ENCODE assay signal across 1 cellular context in the genomic region with DNA sequence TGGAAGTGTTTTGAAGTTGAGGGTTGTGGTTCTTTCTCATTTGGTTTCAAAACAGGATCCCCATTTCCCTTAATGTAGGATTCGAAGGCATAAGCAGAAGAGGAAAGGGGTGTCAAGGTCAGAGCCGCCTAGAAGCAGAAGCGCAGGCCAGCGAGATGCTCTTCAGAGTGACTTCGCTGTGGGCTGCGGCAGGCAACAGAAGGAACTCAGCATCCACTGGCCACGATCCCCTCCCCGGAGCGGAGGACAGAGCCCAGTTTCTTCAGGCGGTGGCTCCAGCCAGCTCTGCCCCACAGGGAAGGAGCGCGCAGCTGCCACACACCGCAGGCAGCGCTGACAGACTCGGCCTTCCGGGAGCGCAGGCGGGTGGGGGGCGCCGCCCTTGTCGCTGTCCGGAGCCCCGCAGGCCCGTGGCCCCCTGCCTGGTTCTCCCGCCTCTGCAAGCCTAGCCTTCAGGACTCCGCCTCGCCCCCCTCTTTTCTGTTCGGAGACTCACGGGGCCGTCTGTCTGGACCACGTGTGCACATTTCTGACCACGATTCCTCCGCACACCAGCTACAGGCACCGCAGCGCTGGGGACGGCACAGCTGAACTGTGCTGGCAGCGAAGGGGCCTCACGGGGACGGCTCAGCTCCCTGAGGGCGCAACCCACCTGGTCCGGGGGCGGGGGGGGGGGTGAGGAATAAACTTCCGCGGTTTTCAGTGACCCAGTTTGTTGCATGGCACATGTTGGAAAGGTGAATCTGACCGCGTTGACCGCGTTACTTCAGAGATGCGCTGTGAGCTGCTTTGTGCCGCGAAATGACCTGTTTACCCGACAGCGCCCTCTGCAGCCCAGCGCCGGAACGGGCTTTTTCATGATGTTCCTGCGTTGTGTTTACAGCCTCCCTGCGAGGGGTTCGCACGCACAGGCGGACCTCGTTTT.
TF ChIP-seq lines count a peak whose summit lies in the region.

No MANE protein-coding gene starts in this region.

TF ChIP-seq in SK-N-SH, 30 proteins besides CTCF, POLR2A, EP300 and RAD21:
- TF ChIP-seq NFIC (IDR thresholded peaks at IDR 0.05; ENCODE audit: borderline replicate concordance): no peak
- TF ChIP-seq SMC3 (IDR thresholded peaks at IDR 0.05; ENCODE audit: low read depth, low read length): peak; percentile 59
- TF ChIP-seq MAX (IDR thresholded peaks at IDR 0.05; ENCODE audit: low read depth): peak; percentile 51; the same call in 1 of the 2 replicates
- TF ChIP-seq USF2 (IDR thresholded peaks at IDR 0.05; ENCODE audit: borderline replicate concordance, low read depth, low read length): no peak
- no peak for TF ChIP-seq SIN3A (IDR thresholded peaks at IDR 0.05; ENCODE audit: borderline replicate concordance, low read depth, low read length)
- TF ChIP-seq FOXJ3 (CRISPR knock-in tag; IDR thresholded peaks at IDR 0.05): peak; percentile 34; the same call in 1 of the 2 replicates
- TF ChIP-seq MEF2A (IDR thresholded peaks at IDR 0.05; ENCODE audit: borderline replicate concordance, low read depth): no peak
- TF ChIP-seq, protein P1, sequence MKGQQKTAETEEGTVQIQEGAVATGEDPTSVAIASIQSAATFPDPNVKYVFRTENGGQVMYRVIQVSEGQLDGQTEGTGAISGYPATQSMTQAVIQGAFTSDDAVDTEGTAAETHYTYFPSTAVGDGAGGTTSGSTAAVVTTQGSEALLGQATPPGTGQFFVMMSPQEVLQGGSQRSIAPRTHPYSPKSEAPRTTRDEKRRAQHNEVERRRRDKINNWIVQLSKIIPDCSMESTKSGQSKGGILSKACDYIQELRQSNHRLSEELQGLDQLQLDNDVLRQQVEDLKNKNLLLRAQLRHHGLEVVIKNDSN (IDR thresholded peaks at IDR 0.05; ENCODE audit: borderline replicate concordance, low read depth): 0 out of 2 replicates have a peak, but pooled peaks have one; percentile 30
- no peak for TF ChIP-seq ELF1 (IDR thresholded peaks at IDR 0.05)
- TF ChIP-seq MXI1 (IDR thresholded peaks at IDR 0.05; ENCODE audit: low read depth, low read length): peak; percentile 90; the same call in 1 of the 2 replicates
- no peak for TF ChIP-seq TCF12 (IDR thresholded peaks at IDR 0.05)
